In the genomic region with DNA sequence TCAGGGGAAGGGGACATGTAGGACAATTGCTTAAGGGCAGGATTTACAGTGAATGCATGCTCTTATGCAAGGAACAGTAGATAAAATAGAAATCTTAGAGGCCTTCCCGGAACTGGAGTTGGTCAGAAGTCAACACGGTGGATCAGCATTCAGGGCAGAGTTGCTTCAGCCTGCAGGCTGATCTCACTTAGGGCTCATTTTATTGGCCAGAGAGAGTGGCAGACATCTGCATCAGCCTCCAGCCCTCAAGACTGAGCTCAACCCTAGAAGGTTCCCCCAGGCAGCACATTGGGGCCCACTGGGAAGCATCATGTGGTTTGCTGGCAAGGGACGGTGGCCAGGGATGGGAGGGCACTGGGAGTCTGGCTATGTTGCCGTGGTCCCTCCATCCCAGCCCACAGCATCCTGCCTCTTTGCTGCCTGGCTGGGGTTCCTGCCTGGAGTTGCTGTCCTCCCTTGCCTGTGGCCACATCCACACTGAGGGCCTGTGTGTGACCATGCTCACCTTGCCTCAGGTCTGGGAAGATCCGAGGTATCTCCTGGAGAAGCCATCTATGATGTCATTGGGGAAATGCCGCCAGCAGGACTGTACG, we compare ENCODE assay signal across 2 cellular contexts.
TF ChIP-seq lines count a peak whose summit lies in the region.

No MANE protein-coding gene starts in this region.

TF ChIP-seq in HepG2, 621 proteins besides CTCF, POLR2A, EP300 and RAD21:
- TF ChIP-seq, protein P1, sequence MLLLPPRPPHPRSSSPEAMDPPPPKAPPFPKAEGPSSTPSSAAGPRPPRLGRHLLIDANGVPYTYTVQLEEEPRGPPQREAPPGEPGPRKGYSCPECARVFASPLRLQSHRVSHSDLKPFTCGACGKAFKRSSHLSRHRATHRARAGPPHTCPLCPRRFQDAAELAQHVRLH (CRISPR knock-in tag; IDR thresholded peaks at IDR 0.05; ENCODE audit: borderline replicate concordance, low read depth): no peak
- TF ChIP-seq NR3C1 (CRISPR knock-in tag; IDR thresholded peaks at IDR 0.05) (no peak), HOXD1 (CRISPR knock-in tag; IDR thresholded peaks at IDR 0.05) (no peak), ATF7 (IDR thresholded peaks at IDR 0.05) (peak; percentile 46; the same call in 1 of the 2 replicates), ATF7 (CRISPR knock-in tag; IDR thresholded peaks at IDR 0.05) (no peak), THAP7 (CRISPR knock-in tag; IDR thresholded peaks at IDR 0.05) (no peak), NFE2 (CRISPR knock-in tag; IDR thresholded peaks at IDR 0.05) (no peak), HCFC1 (IDR thresholded peaks at IDR 0.05; ENCODE audit: low read depth, low read length) (no peak)

TF ChIP-seq in IMR-90, 13 proteins besides CTCF, POLR2A, EP300 and RAD21:
- TF ChIP-seq NFE2L2 (IDR thresholded peaks at IDR 0.05; ENCODE audit: low read depth, low read length) (no peak), BHLHE40 (IDR thresholded peaks at IDR 0.05; ENCODE audit: low read depth, low read length) (no peak), SMC3 (IDR thresholded peaks at IDR 0.05; ENCODE audit: low read depth, low read length) (no peak), RFX5 (IDR thresholded peaks at IDR 0.05; ENCODE audit: low read depth, low read length) (no peak), MAFK (IDR thresholded peaks at IDR 0.05; ENCODE audit: low read depth, low read length) (no peak), MXI1 (IDR thresholded peaks at IDR 0.05; ENCODE audit: borderline replicate concordance, low read depth, low read length) (no peak)
- TF ChIP-seq, protein P2, sequence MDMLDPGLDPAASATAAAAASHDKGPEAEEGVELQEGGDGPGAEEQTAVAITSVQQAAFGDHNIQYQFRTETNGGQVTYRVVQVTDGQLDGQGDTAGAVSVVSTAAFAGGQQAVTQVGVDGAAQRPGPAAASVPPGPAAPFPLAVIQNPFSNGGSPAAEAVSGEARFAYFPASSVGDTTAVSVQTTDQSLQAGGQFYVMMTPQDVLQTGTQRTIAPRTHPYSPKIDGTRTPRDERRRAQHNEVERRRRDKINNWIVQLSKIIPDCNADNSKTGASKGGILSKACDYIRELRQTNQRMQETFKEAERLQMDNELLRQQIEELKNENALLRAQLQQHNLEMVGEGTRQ (IDR thresholded peaks at IDR 0.05; ENCODE audit: low read depth, low read length): no peak
TF ChIP-seq in IMR-90: peak in this region for 0.
